8 cellular contexts compared by ENCODE assay signal in the genomic region with DNA sequence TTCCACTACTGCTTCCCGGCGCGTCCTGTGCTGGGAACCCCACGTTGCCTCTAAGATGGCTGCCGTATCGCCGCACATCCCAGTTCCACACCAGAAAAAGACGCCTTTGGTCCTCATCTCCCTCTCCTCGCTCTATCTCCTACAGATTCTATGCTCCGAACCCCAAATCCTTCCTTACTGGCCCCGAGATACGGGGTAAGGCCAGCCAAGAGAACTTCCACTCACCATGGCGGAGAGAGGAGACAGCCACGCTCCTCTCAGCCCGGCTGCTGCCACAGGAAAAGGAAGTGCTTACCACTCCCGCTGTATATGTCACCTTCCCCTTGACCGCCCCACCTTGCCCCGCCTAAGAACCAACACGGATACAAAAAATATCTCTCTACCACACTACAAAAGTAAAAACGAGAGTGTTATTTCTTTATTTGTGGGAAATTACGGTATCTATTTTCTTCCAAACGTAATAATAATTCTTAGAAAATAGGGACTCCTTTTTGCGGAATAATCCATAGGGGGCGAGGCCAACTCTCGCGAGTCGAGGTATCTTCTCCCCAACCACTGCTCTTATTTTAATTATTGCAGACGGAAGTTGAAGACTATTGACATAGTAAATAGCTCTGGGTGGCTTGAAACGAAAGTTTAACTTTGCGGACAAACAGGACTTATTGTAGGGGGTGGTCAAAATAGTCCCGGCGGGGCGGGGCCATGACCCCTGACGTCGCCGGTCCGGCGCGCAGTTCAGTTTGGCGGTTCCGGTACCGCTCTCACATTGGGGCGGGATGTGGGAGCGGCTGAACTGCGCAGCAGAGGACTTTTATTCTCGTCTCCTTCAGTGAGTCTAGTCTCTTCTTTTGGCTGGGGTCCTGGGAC. TPM values are rescaled to one million over a fixed set of nuclear protein-coding genes. Genes with fewer than 3 reads are reported as not detected.
A peak's percentile ranks its signal among the peaks of the same experiment; 100 is the strongest.
DNase-seq lines count a peak whose midpoint lies in the region; ATAC-seq and TF ChIP-seq lines count a peak whose summit lies in the region.

A gene (minus strand): TSS at position 293 of the 867 bp plus-strand sequence. CDS start 65 bp downstream, at position 228.
A gene (plus strand): TSS at position 764 of the 867 bp plus-strand sequence. CDS start 13 bp downstream, at position 777.

- peak; percentile 81 for DNase-seq in GM10248 (ENCODE audit: extremely low spot score)
- DNase-seq in HFF-Myc (ENCODE audit: extremely low read depth, low read depth), result peak; percentile 72
- peak; percentile 89 for DNase-seq in NB4 (ENCODE audit: low read depth)
- peak; percentile 70 to 89 (median 77) for DNase-seq in T-helper 1 cell
- peak; percentile 87 for DNase-seq in amniotic epithelial cell (ENCODE audit: low read depth)
- peak; percentile 85 for DNase-seq in left cardiac atrium
- peak; percentile 72 for DNase-seq in prostate gland (ENCODE audit: low spot score)

- no peaks in the 10 kb centered on the region for H3K9me3 ChIP-seq in prostate gland

- peaks cover 15 to 18% of the 10 kb centered on the region in 2 donors for H3K36me3 ChIP-seq in prostate gland
- H3K36me3 ChIP-seq in urinary bladder (ENCODE audit: insufficient read depth), result peaks cover 2% of the 10 kb centered on the region

- CTCF ChIA-PET in GM10248 (lab: Yijun Ruan, JAX), result interaction anchor here (1.0 to 1.2 kb wide), 2 partner anchors 30 to 92 kb away, joined by 3 read pairs; no protein-coding TSS in a partner anchor

- no peaks in the 10 kb centered on the region for H3K27me3 ChIP-seq in prostate gland (replicated peaks; ENCODE audit: insufficient read depth)

- H3K4me1 ChIP-seq in prostate gland (replicated peaks) (peaks cover 4% of the 10 kb centered on the region), urinary bladder (ENCODE audit: insufficient read depth) (no peaks in the 10 kb centered on the region)

- POLR2A ChIA-PET in GM10248 (lab: Yijun Ruan, JAX), result interaction anchor here (0.6 to 1.0 kb wide), 2 partner anchors 10 to 116 kb away, joined by 4 to 5 read pairs; no protein-coding TSS in a partner anchor

- H3K4me3 ChIP-seq in HFF-Myc (replicated peaks; ENCODE audit: low read depth, low read length), result peak within 1 kb of the TSS; percentile 97
- peak within 1 kb of the TSS; percentile 93 for H3K4me3 ChIP-seq in NB4 (ENCODE audit: low read depth, low read length)
- peak within 1 kb of the TSS; percentile 75 to 90 for H3K4me3 ChIP-seq in prostate gland
- peak within 1 kb of the TSS; percentile 59 for H3K4me3 ChIP-seq in urinary bladder (ENCODE audit: low read depth, low read length)

- peak; percentile 94 to 96 for ATAC-seq in left cardiac atrium

- intact Hi-C loops in left cardiac atrium (cut with DNase I), result loop anchor here in 1 of 2 donors (2.0 kb wide), 1 partner anchor 118 kb away; a partner anchor contains a TSS
- intact Hi-C loops in prostate gland (cut with DNase I), result loop anchor here (10.0 kb wide), 1 partner anchor 200 kb away; a partner anchor contains a TSS

- TF ChIP-seq CTCF in GM10248 (IDR thresholded peaks at IDR 0.05; ENCODE audit: control extremely low read depth, extremely low read depth, low read depth, missing control alignments) (no peak), HFF-Myc (IDR thresholded peaks at IDR 0.05; ENCODE audit: low read depth, low read length, missing control alignments) (no peak), NB4 (IDR thresholded peaks at IDR 0.05; ENCODE audit: low read depth, low read length) (no peak), prostate gland (IDR thresholded peaks at IDR 0.05) (peak in 2 of 4 experiments; percentile 31 to 32)

- H3K27ac ChIP-seq in prostate gland (peak within 1 kb of the TSS; percentile 78 to 95), urinary bladder (ENCODE audit: low read depth) (peak within 1 kb of the TSS; percentile 95)

- under 1% methylated on average over 46 of the region's 46 CpGs for WGBS in prostate gland
- under 1% methylated on average over 46 of the region's 46 CpGs for WGBS in urinary bladder

- peak; percentile 96 for TF ChIP-seq POLR2A in NB4 (IDR thresholded peaks at IDR 0.05; ENCODE audit: extremely low read depth, insufficient read length)
- peak; percentile 62 for TF ChIP-seq POLR2A in prostate gland (IDR thresholded peaks at IDR 0.05)

RNA-seq across cellular contexts. Expression of the first gene that starts in this region (rescaled TPM):
- total RNA-seq in left cardiac atrium (1,000 to 10,000 TPM; 1,466 to 1,535 TPM), prostate gland (1,000 to 10,000 TPM; 2,395 to 5,607 TPM), urinary bladder (2,996 TPM)
- 3,806 TPM for polyA plus RNA-seq in urinary bladder

RNA-seq across cellular contexts. Expression of the second gene that starts in this region (rescaled TPM):
- total RNA-seq in left cardiac atrium (1 to 10 TPM; 2.3 to 3.5 TPM), prostate gland (10 to 100 TPM in 1 of 2 donors, 1 to 10 TPM in 1; 6.1 to 11.4 TPM), urinary bladder (21.3 TPM)
- 5.2 TPM for polyA plus RNA-seq in urinary bladder

Comparison
In these comparisons a context has a peak if more than half of its experiments do, and no peak if none do; other contexts are left out.
1. Peak in every context shown above with its lines: DNase-seq, ATAC-seq, H3K4me3 ChIP-seq and H3K27ac ChIP-seq.